Comparison of ENCODE assay signal across 19 cellular contexts in genomic region chr22:25162561-25162960, GRCh38. TPM values are rescaled to one million over a fixed set of nuclear protein-coding genes. Genes with fewer than 3 reads are reported as not detected.
DNase-seq lines count a peak whose midpoint lies in the region; ATAC-seq, FAIRE-seq and TF ChIP-seq lines count a peak whose summit lies in the region.
"Had no signal": no experiment of that assay in that cellular context is flagged by ENCODE, and none has a peak within 500 bp of the region (broad histone marks: within the 10 kb centered on the region; RNA-seq: fewer than 3 reads in every experiment).

No MANE protein-coding gene starts in this region.

- H3K27me3 ChIP-seq in GM12878 (replicated peaks in 1 of 2; ENCODE audit: control insufficient read depth in 2 of 2, insufficient read depth in 2 of 2, low read length in 1 of 2) (peaks cover 0 to 4% of the 10 kb centered on the region in 2 experiments; a peak in 3 of 4 replicates), esophagus squamous epithelium (no peaks in the 10 kb centered on the region), suprapubic skin (no peaks in the 10 kb centered on the region)
- H3K27me3 ChIP-seq: BLaER1 treated with 17β-estradiol and CSF1 and Interleukin-3, amounts not matched to agents 10 nM and 100 nM had no signal

- RAD21 ChIA-PET in GM12878 (lab: Charles Lee; ENCODE audit: unreplicated experiment), result no interaction called here

- CTCF ChIA-PET in GM12878 (lab: Yijun Ruan, JAX), result no interaction called here

- SMC1A ChIA-PET in GM12878 (lab: Charles Lee; ENCODE audit: uncharacterized antibody, unreplicated experiment), result no interaction called here

- H3K4me3 ChIP-seq in GM12878, result no peak overlapping the region
- H3K4me3 ChIP-seq in esophagus squamous epithelium, result no peak overlapping the region
- no peak overlapping the region for H3K4me3 ChIP-seq in suprapubic skin
- H3K4me3 ChIP-seq: BLaER1 treated with 17β-estradiol and CSF1 and Interleukin-3, amounts not matched to agents 10 nM and 100 nM; GM23338 had no signal

- no peak for FAIRE-seq in GM12878 (lab: Jason Lieb, UNC)
- FAIRE-seq: GM12891 had no signal

- no peak for TF ChIP-seq EP300 in GM12878 (IDR thresholded peaks at IDR 0.05; ENCODE audit: borderline replicate concordance in 1 of 2, control insufficient read depth in 1 of 2, low read depth in 2 of 2, low read length in 2 of 2)
- TF ChIP-seq EP300 in suprapubic skin (IDR thresholded peaks at IDR 0.05), result no peak

- BruUV-seq in GM12878 (replicated peaks; lab: Mats Ljungman, UMichigan), result no TSS peak

- H3K27me3 Mint-ChIP-seq in activated T-cell treated with anti-CD3 and anti-CD28 coated beads, Interleukin-2, amount 50 U/mL, for 24 hours, result no peaks in the 10 kb centered on the region

- no peaks in the 10 kb centered on the region for H3K79me2 ChIP-seq in GM12878 (ENCODE audit: control insufficient read depth, insufficient read depth, low read length)

- H3K36me3 ChIP-seq in GM12878 (ENCODE audit: control insufficient read depth in 2 of 2, insufficient read depth in 2 of 2, low read length in 1 of 2) (no peaks in the 10 kb centered on the region), esophagus squamous epithelium (peaks cover 0 to 6% (median 0%) of the 10 kb centered on the region in 3 donors), suprapubic skin (no peaks in the 10 kb centered on the region)
- H3K36me3 ChIP-seq: BLaER1 treated with 17β-estradiol and CSF1 and Interleukin-3, amounts not matched to agents 10 nM and 100 nM had no signal

- H3K27ac Mint-ChIP-seq in activated T-cell treated with anti-CD3 and anti-CD28 coated beads, Interleukin-2, amount 50 U/mL, for 24 hours, result peak overlapping the region; percentile 26
- H3K27ac Mint-ChIP-seq: CD4-positive, CD25-positive, alpha-beta regulatory T cell; GM23338 had no signal

- whole genome bisulfite sequencing in GM12878 (ENCODE audit: insufficient coverage, insufficient replicate concordance, low lambda C conversion rate, missing lambda C conversion rate), result 6% methylated on average over 1 of the region's 1 CpG
- WGBS in esophagus squamous epithelium, 2 donors, result 43 to 45% methylated on average over 1 of the region's 1 CpG
- 67% methylated on average over 1 of the region's 1 CpG for WGBS in suprapubic skin

- no peak overlapping the region for H3K4me2 ChIP-seq in GM12878 (ENCODE audit: control insufficient read depth, insufficient read depth)
- H3K4me2 ChIP-seq: BLaER1 treated with 17β-estradiol and CSF1 and Interleukin-3, amounts not matched to agents 10 nM and 100 nM; GM23338 had no signal

- POLR2A ChIA-PET in GM12878 (lab: Charles Lee), result no interaction called here

- TF ChIP-seq CTCF in GM12878 (IDR thresholded peaks at IDR 0.05 in 2 of 3, conservative IDR thresholded peaks at IDR 0.05 in 1 of 3; ENCODE audit: control insufficient read depth in 2 of 3, extremely low read depth in 1 of 3, insufficient read depth in 1 of 3, low read depth in 3 of 3, low read length in 3 of 3), result no peak
- TF ChIP-seq CTCF in esophagus squamous epithelium (IDR thresholded peaks at IDR 0.05), result no peak
- TF ChIP-seq CTCF in suprapubic skin (IDR thresholded peaks at IDR 0.05), result no peak

- intact Hi-C loops in GM12878 (cut with micrococcal nuclease; ENCODE audit: unreplicated experiment), result no loop called here
- intact Hi-C loops in esophagus squamous epithelium (cut with DNase I), result loop anchor here (10.0 kb wide), 1 partner anchor 48 kb away; no protein-coding TSS in a partner anchor

- no peak for ATAC-seq in GM12878
- ATAC-seq: GM23338 had no signal

- H2AFZ ChIP-seq in GM12878 (ENCODE audit: control insufficient read depth, low read depth, low read length), result no peak overlapping the region
- H2AFZ ChIP-seq: GM23338 had no signal

- no peaks in the 10 kb centered on the region for H3K9me3 Mint-ChIP-seq in activated T-cell treated with anti-CD3 and anti-CD28 coated beads, Interleukin-2, amount 50 U/mL, for 24 hours
- H3K9me3 Mint-ChIP-seq: CD4-positive, CD25-positive, alpha-beta regulatory T cell; GM23338 had no signal

- H3K9ac ChIP-seq in GM12878 (ENCODE audit: control insufficient read depth, insufficient read depth, low read length), result no peak overlapping the region
- H3K9ac ChIP-seq: BLaER1 treated with 17β-estradiol and CSF1 and Interleukin-3, amounts not matched to agents 10 nM and 100 nM had no signal

- H3K4me3 Mint-ChIP-seq in activated T-cell treated with anti-CD3 and anti-CD28 coated beads, Interleukin-2, amount 50 U/mL, for 24 hours, result no peak overlapping the region
- H3K4me3 Mint-ChIP-seq: CD4-positive, CD25-positive, alpha-beta regulatory T cell; GM23338 had no signal

- H3K36me3 Mint-ChIP-seq in activated T-cell treated with anti-CD3 and anti-CD28 coated beads, Interleukin-2, amount 50 U/mL, for 24 hours (ENCODE audit: low read depth), result no peaks in the 10 kb centered on the region
- H3K36me3 Mint-ChIP-seq: CD4-positive, CD25-positive, alpha-beta regulatory T cell had no signal

- no peak for DNase-seq in activated T-cell treated with anti-CD3 and anti-CD28 coated beads, Interleukin-2, amount 50 U/mL, for 24 hours
- no peak for DNase-seq in activated T-cell treated with anti-CD3 and anti-CD28 coated beads for 4 hours
- no peak for DNase-seq in GM12878 (ENCODE audit: low read depth, low spot score)
- no peak for DNase-seq in esophagus squamous epithelium (lab: John Stamatoyannopoulos, UW)
- DNase-seq in suprapubic skin (ENCODE audit: low spot score in 2 of 2), result no peak
- DNase-seq in medulla oblongata (ENCODE audit: extremely low spot score), result no peak
- DNase-seq in GM03348 (ENCODE audit: low spot score), result no peak
- no peak for DNase-seq in NCI-H1694 (lab: John Stamatoyannopoulos, UW)
- DNase-seq: 8988T; ACHN; Calu3; CD4-positive, CD25-positive, alpha-beta regulatory T cell; DMS 273 treated with DMSO at 0.1 percent for 48 hours; H7 had no signal

- peaks cover 8% of the 10 kb centered on the region for H3K4me1 Mint-ChIP-seq in activated T-cell treated with anti-CD3 and anti-CD28 coated beads, Interleukin-2, amount 50 U/mL, for 24 hours (ENCODE audit: low read depth)
- H3K4me1 Mint-ChIP-seq: CD4-positive, CD25-positive, alpha-beta regulatory T cell; GM23338 had no signal

- H3K9me3 ChIP-seq in GM12878 (replicated peaks; ENCODE audit: control insufficient read depth, insufficient read depth, low read length) (no peaks in the 10 kb centered on the region), esophagus squamous epithelium (no peaks in the 10 kb centered on the region), suprapubic skin (no peaks in the 10 kb centered on the region)
- H3K9me3 ChIP-seq: BLaER1 treated with 17β-estradiol and CSF1 and Interleukin-3, amounts not matched to agents 10 nM and 100 nM had no signal

- in situ Hi-C loops in GM12878 (cut with MboI), result no loop called here

- H4K20me1 ChIP-seq in GM12878 (ENCODE audit: control insufficient read depth, insufficient read depth), result no peaks in the 10 kb centered on the region

- H3K4me1 ChIP-seq in GM12878 (ENCODE audit: control insufficient read depth, insufficient read depth, low read length) (no peaks in the 10 kb centered on the region), esophagus squamous epithelium (peaks cover 36 to 98% (median 41%) of the 10 kb centered on the region in 3 donors), suprapubic skin (peaks cover 38% of the 10 kb centered on the region)
- H3K4me1 ChIP-seq: BLaER1 treated with 17β-estradiol and CSF1 and Interleukin-3, amounts not matched to agents 10 nM and 100 nM had no signal

- TF ChIP-seq RAD21 in GM12878 (IDR thresholded peaks at IDR 0.05; ENCODE audit: insufficient read depth, low read depth, low read length), result no peak

- H3K27ac ChIP-seq in GM12878 (ENCODE audit: control insufficient read depth, insufficient read depth), result no peak overlapping the region
- H3K27ac ChIP-seq in esophagus squamous epithelium, result peak overlapping the region in 3 of 4 donors; percentile 15 to 88 (median 79)
- peak overlapping the region; percentile 11 for H3K27ac ChIP-seq in suprapubic skin
- H3K27ac ChIP-seq: BLaER1 treated with 17β-estradiol and CSF1 and Interleukin-3, amounts not matched to agents 10 nM and 100 nM had no signal

- TF ChIP-seq POLR2A in GM12878 (IDR thresholded peaks at IDR 0.05; ENCODE audit: low read depth, low read length), result no peak
- no peak for TF ChIP-seq POLR2A in esophagus squamous epithelium (IDR thresholded peaks at IDR 0.05)
- TF ChIP-seq POLR2A in suprapubic skin (IDR thresholded peaks at IDR 0.05), result no peak

RNA-seq across cellular contexts. Expression of gene CRYBB3, which starts 37.1 kb away (rescaled TPM):
- total RNA-seq in GM12878 (2013; cell fraction: nucleolus; rRNA removed), result not detected in 2 replicates
- total RNA-seq in GM12878 (2014; rRNA removed), result not detected in 2 replicates
- not detected in 2 replicates for total RNA-seq in GM12878 (2014; rRNA removed; fragmentation: Illumina TruSeq; extraction: Trizol)
- total RNA-seq in GM12878 (2021), result not detected in 2 replicates
- polyA plus RNA-seq in GM12878 (2011; ENCODE audit: low read depth), result not detected
- polyA plus RNA-seq in GM12878 (2011; rRNA removed), result 0.20 and 0.26 TPM in 2 replicates
- 0.47 and 0.52 TPM in 2 replicates for polyA plus RNA-seq in GM12878 (2011; cell fraction: cytosol; rRNA removed)
- polyA plus RNA-seq in GM12878 (2011; cell fraction: nucleus; rRNA removed), result 0.63 and 0.79 TPM in 2 replicates
- polyA plus RNA-seq in GM12878 (2012), result not detected in 2 replicates
- polyA plus RNA-seq in GM12878 (2014; fragmentation: Illumina TruSeq; extraction: Trizol), result not detected in 2 replicates
- polyA plus RNA-seq in GM12878 (2014; fragmentation: Nextera tagmentation; extraction: Ambion mirVana), result not detected
- not detected in 2 replicates for polyA plus RNA-seq in GM12878 (2014; rRNA removed)
- not detected for polyA plus RNA-seq in GM12878 (2016; fragmentation: Nextera tagmentation; extraction: Ambion mirVana)
- polyA minus RNA-seq in GM12878 (2011; rRNA and poly(A)+ RNA removed), result not detected in 2 replicates
- not detected in 2 replicates for polyA minus RNA-seq in GM12878 (2011; cell fraction: cytosol; rRNA and poly(A)+ RNA removed)
- not detected in 2 replicates for polyA minus RNA-seq in GM12878 (2011; cell fraction: nucleus; rRNA and poly(A)+ RNA removed)
- total RNA-seq in esophagus squamous epithelium, result not detected
- total RNA-seq in suprapubic skin, result not detected
- total RNA-seq: CD4-positive, CD25-positive, alpha-beta regulatory T cell; Daoy; HT1080 had no signal
- polyA plus RNA-seq: CD4-positive, CD25-positive, alpha-beta regulatory T cell; GM23338 had no signal

RNA-seq across cellular contexts. Expression of gene CRYBB2, which starts 56.9 kb away (rescaled TPM):
- not detected in 2 replicates for total RNA-seq in GM12878 (2013; cell fraction: nucleolus; rRNA removed)
- total RNA-seq in GM12878 (2014; rRNA removed) (not detected in 2 replicates), GM12878 (2014; rRNA removed; fragmentation: Illumina TruSeq; extraction: Trizol) (not detected in 2 replicates), GM12878 (2021) (not detected in 2 replicates), esophagus squamous epithelium (not detected), suprapubic skin (1 to 10 TPM in 1 of 4 donors, not detected in 3; 2.0 TPM)
- not detected for polyA plus RNA-seq in GM12878 (2011; ENCODE audit: low read depth)
- polyA plus RNA-seq in GM12878 (2011; rRNA removed) (not detected in 2 replicates), GM12878 (2014; fragmentation: Illumina TruSeq; extraction: Trizol) (not detected in 2 replicates), GM12878 (2014; fragmentation: Nextera tagmentation; extraction: Ambion mirVana) (not detected), GM12878 (2014; rRNA removed) (not detected in 2 replicates), GM12878 (2016; fragmentation: Nextera tagmentation; extraction: Ambion mirVana) (not detected)
- polyA plus RNA-seq in GM12878 (2011; cell fraction: cytosol; rRNA removed), result 0.06 TPM in 1 of 2 replicates, not detected in the other
- not detected in 2 replicates for polyA plus RNA-seq in GM12878 (2011; cell fraction: nucleus; rRNA removed)
- not detected in 2 replicates for polyA plus RNA-seq in GM12878 (2012)
- polyA minus RNA-seq in GM12878 (2011; rRNA and poly(A)+ RNA removed), result not detected in 2 replicates
- polyA minus RNA-seq in GM12878 (2011; cell fraction: cytosol; rRNA and poly(A)+ RNA removed), result not detected in 2 replicates
- polyA minus RNA-seq in GM12878 (2011; cell fraction: nucleus; rRNA and poly(A)+ RNA removed), result not detected in 2 replicates
- total RNA-seq: CD4-positive, CD25-positive, alpha-beta regulatory T cell; Daoy; HT1080 had no signal
- polyA plus RNA-seq: CD4-positive, CD25-positive, alpha-beta regulatory T cell had no signal
